ENCODE assay signal across 5 cellular contexts in genomic region chr17:27839571-27840405, GRCh38. TPM values are rescaled to one million over a fixed set of nuclear protein-coding genes. Genes with fewer than 3 reads are reported as not detected.
"Had no signal": no experiment of that assay in that cellular context is flagged by ENCODE, and none has a peak within 500 bp of the region (broad histone marks: within the 10 kb centered on the region; RNA-seq: fewer than 3 reads in every experiment).

No MANE protein-coding gene starts in this region.

RNA-seq across cellular contexts. Expression of gene NOS2, which starts 39.5 kb away (rescaled TPM):
- total RNA-seq: activated T-helper 1 cell treated with anti-CD3 and anti-CD28 coated beads, Interleukin-12 subunit alpha, Interleukin-12 subunit beta, Interleukin-2, Interleukin-4 antibody, amounts not matched to agents 30 ng/mL and 10 ng/mL and 1 ng/mL, durations not matched to agents 14 hours and 24 hours and 36 hours; ascending aorta; endothelial cell of umbilical vein; vagina had no signal
- polyA plus RNA-seq: immature natural killer cell had no signal
